1 cellular context compared by ENCODE assay signal in the genomic region with DNA sequence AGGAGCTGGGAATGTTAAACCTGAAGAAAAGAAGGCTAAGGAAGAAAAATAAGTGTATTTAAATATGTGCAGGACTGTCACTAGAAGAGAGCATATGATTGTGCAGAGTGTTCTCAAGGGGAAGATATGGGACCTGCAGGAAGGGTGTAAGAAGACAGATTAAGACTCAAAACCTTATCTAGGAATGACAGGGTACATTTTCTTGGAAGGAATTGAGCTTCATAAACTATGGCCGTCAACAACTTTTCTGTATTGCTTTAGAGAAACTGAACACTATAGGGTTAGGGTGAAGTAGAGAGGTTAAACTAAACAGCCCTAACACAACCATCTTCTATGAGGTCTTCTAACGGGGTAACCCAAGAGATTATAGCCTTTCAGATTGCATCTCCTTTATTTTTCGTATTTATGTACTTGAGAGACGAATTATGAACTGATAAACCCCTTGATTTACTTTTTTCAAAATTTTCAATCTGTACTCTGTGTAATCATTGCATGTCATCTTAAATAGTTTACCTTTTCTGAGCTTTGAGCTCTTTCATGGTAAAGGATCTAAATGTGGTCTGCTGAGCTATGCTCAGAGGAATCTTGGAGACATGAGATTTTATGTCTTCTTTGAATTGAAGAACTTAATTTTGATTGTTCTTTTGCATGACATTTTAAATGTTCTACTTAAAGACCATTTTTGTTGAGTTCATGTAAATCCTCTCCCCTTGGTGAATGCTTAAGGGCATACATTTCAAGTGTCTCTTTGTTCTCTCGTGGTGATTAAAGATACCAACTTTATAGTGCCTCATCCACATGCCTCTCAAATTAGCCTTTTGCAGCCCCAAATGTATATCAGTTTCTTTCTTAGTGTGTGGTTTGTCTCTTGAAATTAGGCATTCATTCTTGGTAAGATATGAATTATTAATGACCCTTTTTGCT.
A peak's percentile ranks its signal among the peaks of the same experiment; 100 is the strongest.
TF ChIP-seq lines count a peak whose summit lies in the region.

No MANE protein-coding gene starts in this region.

TF ChIP-seq in K562, 482 proteins besides CTCF, POLR2A, EP300 and RAD21 (continued from another document and continues in another):
- TF ChIP-seq, protein P1, sequence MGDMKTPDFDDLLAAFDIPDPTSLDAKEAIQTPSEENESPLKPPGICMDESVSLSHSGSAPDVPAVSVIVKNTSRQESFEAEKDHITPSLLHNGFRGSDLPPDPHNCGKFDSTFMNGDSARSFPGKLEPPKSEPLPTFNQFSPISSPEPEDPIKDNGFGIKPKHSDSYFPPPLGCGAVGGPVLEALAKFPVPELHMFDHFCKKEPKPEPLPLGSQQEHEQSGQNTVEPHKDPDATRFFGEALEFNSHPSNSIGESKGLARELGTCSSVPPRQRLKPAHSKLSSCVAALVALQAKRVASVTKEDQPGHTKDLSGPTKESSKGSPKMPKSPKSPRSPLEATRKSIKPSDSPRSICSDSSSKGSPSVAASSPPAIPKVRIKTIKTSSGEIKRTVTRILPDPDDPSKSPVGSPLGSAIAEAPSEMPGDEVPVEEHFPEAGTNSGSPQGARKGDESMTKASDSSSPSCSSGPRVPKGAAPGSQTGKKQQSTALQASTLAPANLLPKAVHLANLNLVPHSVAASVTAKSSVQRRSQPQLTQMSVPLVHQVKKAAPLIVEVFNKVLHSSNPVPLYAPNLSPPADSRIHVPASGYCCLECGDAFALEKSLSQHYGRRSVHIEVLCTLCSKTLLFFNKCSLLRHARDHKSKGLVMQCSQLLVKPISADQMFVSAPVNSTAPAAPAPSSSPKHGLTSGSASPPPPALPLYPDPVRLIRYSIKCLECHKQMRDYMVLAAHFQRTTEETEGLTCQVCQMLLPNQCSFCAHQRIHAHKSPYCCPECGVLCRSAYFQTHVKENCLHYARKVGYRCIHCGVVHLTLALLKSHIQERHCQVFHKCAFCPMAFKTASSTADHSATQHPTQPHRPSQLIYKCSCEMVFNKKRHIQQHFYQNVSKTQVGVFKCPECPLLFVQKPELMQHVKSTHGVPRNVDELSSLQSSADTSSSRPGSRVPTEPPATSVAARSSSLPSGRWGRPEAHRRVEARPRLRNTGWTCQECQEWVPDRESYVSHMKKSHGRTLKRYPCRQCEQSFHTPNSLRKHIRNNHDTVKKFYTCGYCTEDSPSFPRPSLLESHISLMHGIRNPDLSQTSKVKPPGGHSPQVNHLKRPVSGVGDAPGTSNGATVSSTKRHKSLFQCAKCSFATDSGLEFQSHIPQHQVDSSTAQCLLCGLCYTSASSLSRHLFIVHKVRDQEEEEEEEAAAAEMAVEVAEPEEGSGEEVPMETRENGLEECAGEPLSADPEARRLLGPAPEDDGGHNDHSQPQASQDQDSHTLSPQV (IDR thresholded peaks at IDR 0.05) = no peak
- TF ChIP-seq DACH1 (IDR thresholded peaks at IDR 0.05; ENCODE audit: partially characterized antibody) = peak; percentile 8
- peak; percentile 92 for TF ChIP-seq SMARCE1 (IDR thresholded peaks at IDR 0.05)
- 0 out of 2 replicates have a peak, but pooled peaks have one; percentile 82 for TF ChIP-seq NBN (IDR thresholded peaks at IDR 0.05; ENCODE audit: low read depth)
- TF ChIP-seq TCF3 (CRISPR knock-in tag; IDR thresholded peaks at IDR 0.05) = peak; percentile 93
- no peak for TF ChIP-seq RAD51 (IDR thresholded peaks at IDR 0.05; ENCODE audit: borderline replicate concordance, low read depth)
- no peak for TF ChIP-seq PPARD (CRISPR knock-in tag; IDR thresholded peaks at IDR 0.05)
- peak; percentile 91 for TF ChIP-seq FOXM1 (IDR thresholded peaks at IDR 0.05; ENCODE audit: low read depth)
- TF ChIP-seq FOXM1 (CRISPR knock-in tag; IDR thresholded peaks at IDR 0.05; ENCODE audit: low read depth) = no peak
- no peak for TF ChIP-seq MAFK (IDR thresholded peaks at IDR 0.05; ENCODE audit: low read length)
- TF ChIP-seq ASH1L (IDR thresholded peaks at IDR 0.05; ENCODE audit: borderline replicate concordance, low read depth, partially characterized antibody) = no peak
- TF ChIP-seq TEAD1 (CRISPR knock-in tag; IDR thresholded peaks at IDR 0.05) = peak in 1 of 2 experiments; percentile 84; a peak in 1 of 4 replicates
- no peak for TF ChIP-seq KAT7 (CRISPR knock-in tag; IDR thresholded peaks at IDR 0.05; ENCODE audit: borderline replicate concordance)
- no peak for TF ChIP-seq ZNF436 (CRISPR knock-in tag; IDR thresholded peaks at IDR 0.05)
- TF ChIP-seq ZSCAN29 (IDR thresholded peaks at IDR 0.05) = no peak
- no peak for TF ChIP-seq DDX20 (tag; IDR thresholded peaks at IDR 0.05; ENCODE audit: low read depth)
- TF ChIP-seq NR2F6 (CRISPR knock-in tag; IDR thresholded peaks at IDR 0.05) = no peak
- no peak for TF ChIP-seq SRSF7 (optimal IDR thresholded peaks at IDR 0.05; ENCODE audit: low read depth, low read length)
- no peak for TF ChIP-seq RBM34 (IDR thresholded peaks at IDR 0.05; ENCODE audit: borderline replicate concordance, insufficient read depth, low read length)
- TF ChIP-seq TAF15 (IDR thresholded peaks at IDR 0.05; ENCODE audit: low read depth, low read length) = no peak
- TF ChIP-seq KDM5B (IDR thresholded peaks at IDR 0.05; ENCODE audit: insufficient replicate concordance, low read depth, low read length) = no peak
- TF ChIP-seq, protein P2, sequence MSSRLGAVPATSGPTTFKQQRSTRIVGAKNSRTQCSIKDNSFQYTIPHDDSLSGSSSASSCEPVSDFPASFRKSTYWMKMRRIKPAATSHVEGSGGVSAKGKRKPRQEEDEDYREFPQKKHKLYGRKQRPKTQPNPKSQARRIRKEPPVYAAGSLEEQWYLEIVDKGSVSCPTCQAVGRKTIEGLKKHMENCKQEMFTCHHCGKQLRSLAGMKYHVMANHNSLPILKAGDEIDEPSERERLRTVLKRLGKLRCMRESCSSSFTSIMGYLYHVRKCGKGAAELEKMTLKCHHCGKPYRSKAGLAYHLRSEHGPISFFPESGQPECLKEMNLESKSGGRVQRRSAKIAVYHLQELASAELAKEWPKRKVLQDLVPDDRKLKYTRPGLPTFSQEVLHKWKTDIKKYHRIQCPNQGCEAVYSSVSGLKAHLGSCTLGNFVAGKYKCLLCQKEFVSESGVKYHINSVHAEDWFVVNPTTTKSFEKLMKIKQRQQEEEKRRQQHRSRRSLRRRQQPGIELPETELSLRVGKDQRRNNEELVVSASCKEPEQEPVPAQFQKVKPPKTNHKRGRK (tag; IDR thresholded peaks at IDR 0.05) = no peak
- TF ChIP-seq, protein P3, sequence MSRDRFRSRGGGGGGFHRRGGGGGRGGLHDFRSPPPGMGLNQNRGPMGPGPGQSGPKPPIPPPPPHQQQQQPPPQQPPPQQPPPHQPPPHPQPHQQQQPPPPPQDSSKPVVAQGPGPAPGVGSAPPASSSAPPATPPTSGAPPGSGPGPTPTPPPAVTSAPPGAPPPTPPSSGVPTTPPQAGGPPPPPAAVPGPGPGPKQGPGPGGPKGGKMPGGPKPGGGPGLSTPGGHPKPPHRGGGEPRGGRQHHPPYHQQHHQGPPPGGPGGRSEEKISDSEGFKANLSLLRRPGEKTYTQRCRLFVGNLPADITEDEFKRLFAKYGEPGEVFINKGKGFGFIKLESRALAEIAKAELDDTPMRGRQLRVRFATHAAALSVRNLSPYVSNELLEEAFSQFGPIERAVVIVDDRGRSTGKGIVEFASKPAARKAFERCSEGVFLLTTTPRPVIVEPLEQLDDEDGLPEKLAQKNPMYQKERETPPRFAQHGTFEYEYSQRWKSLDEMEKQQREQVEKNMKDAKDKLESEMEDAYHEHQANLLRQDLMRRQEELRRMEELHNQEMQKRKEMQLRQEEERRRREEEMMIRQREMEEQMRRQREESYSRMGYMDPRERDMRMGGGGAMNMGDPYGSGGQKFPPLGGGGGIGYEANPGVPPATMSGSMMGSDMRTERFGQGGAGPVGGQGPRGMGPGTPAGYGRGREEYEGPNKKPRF (IDR thresholded peaks at IDR 0.05; ENCODE audit: low read depth, low read length) = no peak
- TF ChIP-seq EGR1 (conservative IDR thresholded peaks at IDR 0.05) = peak; percentile 17; the same call in 1 of the 2 replicates
- TF ChIP-seq HDGF (IDR thresholded peaks at IDR 0.05) = no peak
- no peak for TF ChIP-seq GTF2F1 (IDR thresholded peaks at IDR 0.05; ENCODE audit: low read depth, low read length)
- TF ChIP-seq MED1 (CRISPR knock-in tag; IDR thresholded peaks at IDR 0.05; ENCODE audit: borderline replicate concordance) = no peak
- TF ChIP-seq TCF7 (IDR thresholded peaks at IDR 0.05; ENCODE audit: borderline replicate concordance) = no peak
- TF ChIP-seq ESRRA (IDR thresholded peaks at IDR 0.05; ENCODE audit: borderline replicate concordance, low read depth) = no peak
- TF ChIP-seq JUND (IDR thresholded peaks at IDR 0.05; ENCODE audit: borderline replicate concordance, low read depth, low read length) = peak; percentile 67; the same call in 1 of the 2 replicates
- peak; percentile 67; the same call in 1 of the 3 replicates for TF ChIP-seq JUND (tag; IDR thresholded peaks at IDR 0.05; ENCODE audit: borderline replicate concordance, low read depth, low read length)
- TF ChIP-seq, protein P4, sequence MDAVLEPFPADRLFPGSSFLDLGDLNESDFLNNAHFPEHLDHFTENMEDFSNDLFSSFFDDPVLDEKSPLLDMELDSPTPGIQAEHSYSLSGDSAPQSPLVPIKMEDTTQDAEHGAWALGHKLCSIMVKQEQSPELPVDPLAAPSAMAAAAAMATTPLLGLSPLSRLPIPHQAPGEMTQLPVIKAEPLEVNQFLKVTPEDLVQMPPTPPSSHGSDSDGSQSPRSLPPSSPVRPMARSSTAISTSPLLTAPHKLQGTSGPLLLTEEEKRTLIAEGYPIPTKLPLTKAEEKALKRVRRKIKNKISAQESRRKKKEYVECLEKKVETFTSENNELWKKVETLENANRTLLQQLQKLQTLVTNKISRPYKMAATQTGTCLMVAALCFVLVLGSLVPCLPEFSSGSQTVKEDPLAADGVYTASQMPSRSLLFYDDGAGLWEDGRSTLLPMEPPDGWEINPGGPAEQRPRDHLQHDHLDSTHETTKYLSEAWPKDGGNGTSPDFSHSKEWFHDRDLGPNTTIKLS (IDR thresholded peaks at IDR 0.05; ENCODE audit: borderline replicate concordance, low read depth) = 0 out of 2 replicates have a peak, but pooled peaks have one; percentile 12
- no peak for TF ChIP-seq EZH2 (IDR thresholded peaks at IDR 0.05; ENCODE audit: borderline replicate concordance, low read depth, low read length)
- TF ChIP-seq, protein P5, sequence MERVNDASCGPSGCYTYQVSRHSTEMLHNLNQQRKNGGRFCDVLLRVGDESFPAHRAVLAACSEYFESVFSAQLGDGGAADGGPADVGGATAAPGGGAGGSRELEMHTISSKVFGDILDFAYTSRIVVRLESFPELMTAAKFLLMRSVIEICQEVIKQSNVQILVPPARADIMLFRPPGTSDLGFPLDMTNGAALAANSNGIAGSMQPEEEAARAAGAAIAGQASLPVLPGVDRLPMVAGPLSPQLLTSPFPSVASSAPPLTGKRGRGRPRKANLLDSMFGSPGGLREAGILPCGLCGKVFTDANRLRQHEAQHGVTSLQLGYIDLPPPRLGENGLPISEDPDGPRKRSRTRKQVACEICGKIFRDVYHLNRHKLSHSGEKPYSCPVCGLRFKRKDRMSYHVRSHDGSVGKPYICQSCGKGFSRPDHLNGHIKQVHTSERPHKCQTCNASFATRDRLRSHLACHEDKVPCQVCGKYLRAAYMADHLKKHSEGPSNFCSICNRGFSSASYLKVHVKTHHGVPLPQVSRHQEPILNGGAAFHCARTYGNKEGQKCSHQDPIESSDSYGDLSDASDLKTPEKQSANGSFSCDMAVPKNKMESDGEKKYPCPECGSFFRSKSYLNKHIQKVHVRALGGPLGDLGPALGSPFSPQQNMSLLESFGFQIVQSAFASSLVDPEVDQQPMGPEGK (CRISPR knock-in tag; IDR thresholded peaks at IDR 0.05; ENCODE audit: borderline replicate concordance) = no peak
- TF ChIP-seq ZNF174 (CRISPR knock-in tag; IDR thresholded peaks at IDR 0.05) = no peak
- TF ChIP-seq, protein P6, sequence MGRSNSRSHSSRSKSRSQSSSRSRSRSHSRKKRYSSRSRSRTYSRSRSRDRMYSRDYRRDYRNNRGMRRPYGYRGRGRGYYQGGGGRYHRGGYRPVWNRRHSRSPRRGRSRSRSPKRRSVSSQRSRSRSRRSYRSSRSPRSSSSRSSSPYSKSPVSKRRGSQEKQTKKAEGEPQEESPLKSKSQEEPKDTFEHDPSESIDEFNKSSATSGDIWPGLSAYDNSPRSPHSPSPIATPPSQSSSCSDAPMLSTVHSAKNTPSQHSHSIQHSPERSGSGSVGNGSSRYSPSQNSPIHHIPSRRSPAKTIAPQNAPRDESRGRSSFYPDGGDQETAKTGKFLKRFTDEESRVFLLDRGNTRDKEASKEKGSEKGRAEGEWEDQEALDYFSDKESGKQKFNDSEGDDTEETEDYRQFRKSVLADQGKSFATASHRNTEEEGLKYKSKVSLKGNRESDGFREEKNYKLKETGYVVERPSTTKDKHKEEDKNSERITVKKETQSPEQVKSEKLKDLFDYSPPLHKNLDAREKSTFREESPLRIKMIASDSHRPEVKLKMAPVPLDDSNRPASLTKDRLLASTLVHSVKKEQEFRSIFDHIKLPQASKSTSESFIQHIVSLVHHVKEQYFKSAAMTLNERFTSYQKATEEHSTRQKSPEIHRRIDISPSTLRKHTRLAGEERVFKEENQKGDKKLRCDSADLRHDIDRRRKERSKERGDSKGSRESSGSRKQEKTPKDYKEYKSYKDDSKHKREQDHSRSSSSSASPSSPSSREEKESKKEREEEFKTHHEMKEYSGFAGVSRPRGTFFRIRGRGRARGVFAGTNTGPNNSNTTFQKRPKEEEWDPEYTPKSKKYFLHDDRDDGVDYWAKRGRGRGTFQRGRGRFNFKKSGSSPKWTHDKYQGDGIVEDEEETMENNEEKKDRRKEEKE (IDR thresholded peaks at IDR 0.05; ENCODE audit: borderline replicate concordance in 1 of 2, control insufficient read depth in 1 of 2, low read depth in 2 of 2, low read length in 1 of 2) = no peak
- TF ChIP-seq HDAC2 (IDR thresholded peaks at IDR 0.05) = peak; percentile 97
- no peak for TF ChIP-seq ZBTB7A (IDR thresholded peaks at IDR 0.05; ENCODE audit: borderline replicate concordance, control insufficient read depth, low read depth, low read length)
- TF ChIP-seq, protein P7, sequence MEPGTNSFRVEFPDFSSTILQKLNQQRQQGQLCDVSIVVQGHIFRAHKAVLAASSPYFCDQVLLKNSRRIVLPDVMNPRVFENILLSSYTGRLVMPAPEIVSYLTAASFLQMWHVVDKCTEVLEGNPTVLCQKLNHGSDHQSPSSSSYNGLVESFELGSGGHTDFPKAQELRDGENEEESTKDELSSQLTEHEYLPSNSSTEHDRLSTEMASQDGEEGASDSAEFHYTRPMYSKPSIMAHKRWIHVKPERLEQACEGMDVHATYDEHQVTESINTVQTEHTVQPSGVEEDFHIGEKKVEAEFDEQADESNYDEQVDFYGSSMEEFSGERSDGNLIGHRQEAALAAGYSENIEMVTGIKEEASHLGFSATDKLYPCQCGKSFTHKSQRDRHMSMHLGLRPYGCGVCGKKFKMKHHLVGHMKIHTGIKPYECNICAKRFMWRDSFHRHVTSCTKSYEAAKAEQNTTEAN (CRISPR knock-in tag; IDR thresholded peaks at IDR 0.05) = no peak
- TF ChIP-seq CHD4 (IDR thresholded peaks at IDR 0.05; ENCODE audit: insufficient read depth, insufficient replicate concordance, low read depth, low read length, poor library complexity, severe bottlenecking) = no peak
- TF ChIP-seq, protein P8, sequence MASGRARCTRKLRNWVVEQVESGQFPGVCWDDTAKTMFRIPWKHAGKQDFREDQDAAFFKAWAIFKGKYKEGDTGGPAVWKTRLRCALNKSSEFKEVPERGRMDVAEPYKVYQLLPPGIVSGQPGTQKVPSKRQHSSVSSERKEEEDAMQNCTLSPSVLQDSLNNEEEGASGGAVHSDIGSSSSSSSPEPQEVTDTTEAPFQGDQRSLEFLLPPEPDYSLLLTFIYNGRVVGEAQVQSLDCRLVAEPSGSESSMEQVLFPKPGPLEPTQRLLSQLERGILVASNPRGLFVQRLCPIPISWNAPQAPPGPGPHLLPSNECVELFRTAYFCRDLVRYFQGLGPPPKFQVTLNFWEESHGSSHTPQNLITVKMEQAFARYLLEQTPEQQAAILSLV (tag; IDR thresholded peaks at IDR 0.05) = no peak
- TF ChIP-seq MTA3 (IDR thresholded peaks at IDR 0.05; ENCODE audit: borderline replicate concordance) = no peak
- TF ChIP-seq LARP7 (IDR thresholded peaks at IDR 0.05) = 0 out of 2 replicates have a peak, but pooled peaks have one; percentile 24
